In the genomic region with DNA sequence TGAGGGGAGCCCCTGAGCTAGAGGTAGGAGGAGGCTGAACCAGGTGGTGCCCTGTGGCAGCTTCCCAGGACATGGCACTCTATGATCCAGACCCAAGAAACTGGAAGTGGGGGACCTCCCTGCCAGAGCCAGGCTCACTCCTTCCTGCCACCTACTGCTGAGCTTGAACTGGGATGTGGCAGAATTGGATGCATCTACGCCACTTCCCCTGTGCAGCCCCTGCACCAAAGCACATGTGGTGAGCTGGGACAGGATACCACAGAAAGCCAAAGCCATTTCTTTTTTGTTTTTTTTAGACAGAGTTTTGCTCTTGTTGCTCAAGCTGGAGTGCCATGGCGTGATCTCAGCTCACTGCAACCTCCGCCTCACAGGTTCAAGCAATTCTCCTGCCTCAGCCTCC, we compare ENCODE assay signal across 27 cellular contexts.
"Had no signal": no experiment of that assay in that cellular context is flagged by ENCODE, and none has a peak within 500 bp of the region (broad histone marks: within the 10 kb centered on the region; RNA-seq: fewer than 3 reads in every experiment).

No MANE protein-coding gene starts in this region.

- H2AFZ ChIP-seq: hepatocyte had no signal

- H3K27me3 Mint-ChIP-seq: memory B cell; naive thymus-derived CD4-positive, alpha-beta T cell; natural killer cell treated with Interleukin-12 subunit alpha and Interleukin-12 subunit beta and Interleukin-15 and Interleukin-18, amount 100 ng/mL, for 72 hours; stimulated activated naive B cell treated with anti-CD40 and anti-IgM and Interleukin-4, amounts not matched to agents 10 μg/mL and 1 μg/mL and 100 μg/mL, for 72 hours; stimulated activated naive CD8-positive, alpha-beta T cell treated with anti-CD3 and anti-CD28 coated beads, Interleukin-15, Interleukin-2, amounts not matched to agents 100 ng/mL and 50 ng/mL, for 24 hours had no signal

- H3K4me1 Mint-ChIP-seq: naive thymus-derived CD4-positive, alpha-beta T cell; stimulated activated naive B cell treated with anti-CD40 and anti-IgM and Interleukin-4, amounts not matched to agents 10 μg/mL and 1 μg/mL and 100 μg/mL, for 72 hours had no signal

- H3K4me3 ChIP-seq: hepatocyte, left ventricle myocardium inferior, mucosa of descending colon, pancreas, prostate gland, skin epidermis, suprapubic skin, thoracic aorta, tibial artery, uterus had no signal

- ATAC-seq: mucosa of descending colon; naive thymus-derived CD4-positive, alpha-beta T cell; pancreas; right cardiac atrium; sciatic nerve; stimulated activated naive B cell treated with anti-CD40 and anti-IgM and Interleukin-4, amounts not matched to agents 10 μg/mL and 1 μg/mL and 100 μg/mL, for 72 hours had no signal

- H3K27ac Mint-ChIP-seq: memory B cell; naive thymus-derived CD4-positive, alpha-beta T cell; natural killer cell treated with Interleukin-12 subunit alpha and Interleukin-12 subunit beta and Interleukin-15 and Interleukin-18, amount 100 ng/mL, for 72 hours; stimulated activated naive B cell treated with anti-CD40 and anti-IgM and Interleukin-4, amounts not matched to agents 10 μg/mL and 1 μg/mL and 100 μg/mL, for 72 hours; stimulated activated naive CD8-positive, alpha-beta T cell treated with anti-CD3 and anti-CD28 coated beads, Interleukin-15, Interleukin-2, amounts not matched to agents 100 ng/mL and 50 ng/mL, for 24 hours had no signal

- H3K36me3 ChIP-seq: left ventricle myocardium inferior, pancreas, prostate gland, suprapubic skin, thoracic aorta, tibial artery, uterus had no signal

- H3K9me3 ChIP-seq: left ventricle myocardium inferior, mucosa of descending colon, pancreas, prostate gland, suprapubic skin, thoracic aorta, tibial artery, uterus had no signal

- H3K4me3 Mint-ChIP-seq: memory B cell; naive thymus-derived CD4-positive, alpha-beta T cell; natural killer cell treated with Interleukin-12 subunit alpha and Interleukin-12 subunit beta and Interleukin-15 and Interleukin-18, amount 100 ng/mL, for 72 hours; stimulated activated naive B cell treated with anti-CD40 and anti-IgM and Interleukin-4, amounts not matched to agents 10 μg/mL and 1 μg/mL and 100 μg/mL, for 72 hours; stimulated activated naive CD8-positive, alpha-beta T cell treated with anti-CD3 and anti-CD28 coated beads, Interleukin-15, Interleukin-2, amounts not matched to agents 100 ng/mL and 50 ng/mL, for 24 hours had no signal

- DNase-seq: islet precursor cell; left ventricle myocardium inferior; midbrain; mucosa of descending colon; naive thymus-derived CD4-positive, alpha-beta T cell; nucleus accumbens; pancreas; posterior cingulate gyrus; retina; right cardiac atrium; stimulated activated CD4-positive, alpha-beta T cell treated with anti-CD3 and anti-CD28 coated beads, Interleukin-12 subunit alpha, Interleukin-12 subunit beta, amount 100 ng/mL, for 4 hours; stimulated activated CD4-positive, alpha-beta T cell treated with anti-CD3 and anti-CD28 coated beads, Interleukin-15, amount 100 ng/mL, for 24 hours; stimulated activated CD4-positive, alpha-beta T cell treated with anti-CD3 and anti-CD28 coated beads, Interleukin-2, amount 100 ng/mL, for 24 hours; stimulated activated CD4-positive, alpha-beta T cell treated with anti-CD3 and anti-CD28 coated beads, Interleukin-4, amount 100 ng/mL, for 1 hour; stimulated activated naive B cell treated with anti-CD40 and anti-IgM and Interleukin-4, amounts not matched to agents 10 μg/mL and 1 μg/mL and 100 μg/mL, for 72 hours; tibial artery; trophoblast cell; uterus had no signal

- H3K27ac ChIP-seq: hepatocyte, left ventricle myocardium inferior, pancreas, prostate gland, skin epidermis, suprapubic skin, thoracic aorta, tibial artery, uterus had no signal

- H3K27me3 ChIP-seq: hepatocyte, pancreas, suprapubic skin, tibial artery, uterus had no signal

- H3K4me1 ChIP-seq: left ventricle myocardium inferior, pancreas, prostate gland, suprapubic skin, tibial artery, uterus had no signal

- H3K36me3 Mint-ChIP-seq: memory B cell; naive thymus-derived CD4-positive, alpha-beta T cell; natural killer cell treated with Interleukin-12 subunit alpha and Interleukin-12 subunit beta and Interleukin-15 and Interleukin-18, amount 100 ng/mL, for 72 hours; stimulated activated naive B cell treated with anti-CD40 and anti-IgM and Interleukin-4, amounts not matched to agents 10 μg/mL and 1 μg/mL and 100 μg/mL, for 72 hours had no signal

- H3K4me2 ChIP-seq: hepatocyte had no signal

- H3K79me2 ChIP-seq: hepatocyte had no signal

- H3K9me3 Mint-ChIP-seq: memory B cell; natural killer cell treated with Interleukin-12 subunit alpha and Interleukin-12 subunit beta and Interleukin-15 and Interleukin-18, amount 100 ng/mL, for 72 hours; stimulated activated naive CD8-positive, alpha-beta T cell treated with anti-CD3 and anti-CD28 coated beads, Interleukin-15, Interleukin-2, amounts not matched to agents 100 ng/mL and 50 ng/mL, for 24 hours had no signal
